ENCODE assay signal across 9 cellular contexts in genomic region chr19:6588508-6589345, GRCh38. TPM values are rescaled to one million over a fixed set of nuclear protein-coding genes. Genes with fewer than 3 reads are reported as not detected.
DNase-seq lines count a peak whose midpoint lies in the region; ATAC-seq and TF ChIP-seq lines count a peak whose summit lies in the region.
"Had no signal": no experiment of that assay in that cellular context is flagged by ENCODE, and none has a peak within 500 bp of the region (broad histone marks: within the 10 kb centered on the region; RNA-seq: fewer than 3 reads in every experiment).

No MANE protein-coding gene starts in this region.

- H3F3A ChIP-seq in DOHH2 (ENCODE audit: control insufficient read depth, insufficient read depth) (peaks cover 7% of the 10 kb centered on the region), GM23338 (replicated peaks; ENCODE audit: low read depth) (peaks cover 18% of the 10 kb centered on the region)

- H3K27me3 Mint-ChIP-seq in GM23338 (ENCODE audit: insufficient read depth, low read depth, poor library complexity) (peaks cover 73% of the 10 kb centered on the region), memory B cell (no peaks in the 10 kb centered on the region)
- peaks cover 51% of the 10 kb centered on the region for H3K27me3 Mint-ChIP-seq in activated CD4-positive, alpha-beta memory T cell treated with anti-CD3 and anti-CD28 coated beads for 36 hours

- peaks cover 60% of the 10 kb centered on the region for H3K4me1 ChIP-seq in DOHH2 (ENCODE audit: control insufficient read depth, low read length)
- peaks cover 29% of the 10 kb centered on the region for H3K4me1 ChIP-seq in GM23338 (ENCODE audit: insufficient read depth)

- CTCF ChIA-PET in activated CD4-positive, alpha-beta memory T cell treated with anti-CD3 and anti-CD28 coated beads for 36 hours (lab: Charles Lee): no interaction called here

- H3K36me3 Mint-ChIP-seq in GM23338 (ENCODE audit: low read depth): no peaks in the 10 kb centered on the region; the same call in 1 of the 3 replicates
- no peaks in the 10 kb centered on the region for H3K36me3 Mint-ChIP-seq in activated CD4-positive, alpha-beta memory T cell treated with anti-CD3 and anti-CD28 coated beads for 36 hours
- peaks cover 11% of the 10 kb centered on the region for H3K36me3 Mint-ChIP-seq in memory B cell

- H4K20me1 ChIP-seq in DOHH2 (ENCODE audit: control insufficient read depth, insufficient read depth, low read depth, low read length) (no peaks in the 10 kb centered on the region), GM23338 (replicated peaks; ENCODE audit: insufficient read depth) (peaks cover 10% of the 10 kb centered on the region; the same call in 1 of the 2 replicates)

- H3K4me2 ChIP-seq in DOHH2 (ENCODE audit: low read length) (peak overlapping the region; percentile 94), GM23338 (peak overlapping the region; percentile 95)

- intact Hi-C loops in activated CD4-positive, alpha-beta memory T cell treated with anti-CD3 and anti-CD28 coated beads for 36 hours (cut with micrococcal nuclease): no loop called here

- H3K27ac Mint-ChIP-seq in GM23338: no peak overlapping the region
- H3K27ac Mint-ChIP-seq in activated CD4-positive, alpha-beta memory T cell treated with anti-CD3 and anti-CD28 coated beads for 36 hours: peak overlapping the region; percentile 20
- H3K27ac Mint-ChIP-seq in memory B cell: peak overlapping the region; percentile 91

- H3K36me3 ChIP-seq in DOHH2 (ENCODE audit: control insufficient read depth, low read length) (peaks cover 7% of the 10 kb centered on the region), GM23338 (ENCODE audit: insufficient read depth) (no peaks in the 10 kb centered on the region)

- no peaks in the 10 kb centered on the region for H3K9me2 ChIP-seq in DOHH2 (replicated peaks; ENCODE audit: control insufficient read depth, low read length)
- no peaks in the 10 kb centered on the region for H3K9me2 ChIP-seq in GM23338 (ENCODE audit: insufficient read depth)

- TF ChIP-seq CTCF in DOHH2 (IDR thresholded peaks at IDR 0.05; ENCODE audit: low read depth, low read length, poor library complexity, severe bottlenecking) (no peak), GM23338 (conservative IDR thresholded peaks at IDR 0.05; ENCODE audit: low read depth in 2 of 2) (no peak)

- peaks cover 14% of the 10 kb centered on the region; the same call in 1 of the 2 replicates for H3K79me2 ChIP-seq in DOHH2 (ENCODE audit: control insufficient read depth, low read length)
- no peaks in the 10 kb centered on the region for H3K79me2 ChIP-seq in GM23338 (replicated peaks; ENCODE audit: insufficient read depth)

- H3K4me3 ChIP-seq in DOHH2 (ENCODE audit: low read length): peak overlapping the region; percentile 77
- peak overlapping the region; percentile 74 for H3K4me3 ChIP-seq in GM23338
- H3K4me3 ChIP-seq: lung had no signal

- no peaks in the 10 kb centered on the region for H3K9me3 ChIP-seq in DOHH2 (ENCODE audit: control insufficient read depth, insufficient read depth, low read length)

- DNase-seq in GM23338 (ENCODE audit: low spot score): peak; percentile 28
- peak; percentile 30 for DNase-seq in activated CD4-positive, alpha-beta memory T cell treated with anti-CD3 and anti-CD28 coated beads for 36 hours
- peak; percentile 25 to 27 for DNase-seq in memory B cell (ENCODE audit: low spot score in 2 of 2)
- DNase-seq in NCI-H446 treated with DMSO at 0.1 percent for 48 hours (lab: John Stamatoyannopoulos, UW): no peak
- DNase-seq in NCI-H526 (lab: John Stamatoyannopoulos, UW): no peak
- DNase-seq: NCI-H146 had no signal

- peak overlapping the region; percentile 70; the same call in 2 of the 3 replicates for H3K4me3 Mint-ChIP-seq in GM23338
- peak overlapping the region; percentile 71 for H3K4me3 Mint-ChIP-seq in activated CD4-positive, alpha-beta memory T cell treated with anti-CD3 and anti-CD28 coated beads for 36 hours
- H3K4me3 Mint-ChIP-seq in memory B cell: peak overlapping the region; percentile 93

- peaks cover 30% of the 10 kb centered on the region for H3K4me1 Mint-ChIP-seq in GM23338
- H3K4me1 Mint-ChIP-seq in activated CD4-positive, alpha-beta memory T cell treated with anti-CD3 and anti-CD28 coated beads for 36 hours (ENCODE audit: low read depth): peaks cover 53% of the 10 kb centered on the region
- peaks cover 40% of the 10 kb centered on the region for H3K4me1 Mint-ChIP-seq in memory B cell

- ATAC-seq in GM23338: no peak
- ATAC-seq in memory B cell (ENCODE audit: low read depth): peak; percentile 14
- ATAC-seq in HG02571 (IDR thresholded peaks at IDR 0.05; ENCODE audit: unreplicated experiment): no peak

- H3K27ac ChIP-seq in DOHH2 (ENCODE audit: low read depth, low read length): peak overlapping the region; percentile 76
- H3K27ac ChIP-seq in GM23338 (ENCODE audit: low read depth): no peak overlapping the region

- H3K27me3 ChIP-seq in DOHH2 (ENCODE audit: control insufficient read depth, low read length) (peaks cover 16% of the 10 kb centered on the region), GM23338 (ENCODE audit: insufficient read depth) (peaks cover 84% of the 10 kb centered on the region)

- POLR2A ChIA-PET in activated CD4-positive, alpha-beta memory T cell treated with anti-CD3 and anti-CD28 coated beads for 36 hours (lab: Charles Lee): no interaction called here

- H3K9me3 Mint-ChIP-seq in GM23338 (peaks cover 72% of the 10 kb centered on the region), memory B cell (no peaks in the 10 kb centered on the region)
- H3K9me3 Mint-ChIP-seq in activated CD4-positive, alpha-beta memory T cell treated with anti-CD3 and anti-CD28 coated beads for 36 hours: no peaks in the 10 kb centered on the region

- peak overlapping the region; percentile 74; the same call in 1 of the 2 replicates for H2AFZ ChIP-seq in GM23338

TF ChIP-seq in GM23338, 12 proteins besides CTCF, POLR2A, EP300 and RAD21:
- TF ChIP-seq EZH2 (IDR thresholded peaks at IDR 0.05; ENCODE audit: low read depth, unreplicated experiment) (peak; percentile 72), EZH2phosphoT487 (IDR thresholded peaks at IDR 0.05; ENCODE audit: unreplicated experiment) (no peak)
TF ChIP-seq in GM23338: peak in this region for 1.

RNA-seq across cellular contexts. Expression of gene CD70, which starts 2.2 kb away (rescaled TPM):
- 2.0 and 7.3 TPM in 2 replicates for total RNA-seq in GM23338 (2014; rRNA removed; shearing (Covaris generic))
- polyA plus RNA-seq in GM23338 (2016; fragmentation: Nextera tagmentation; extraction: Ambion mirVana): 7.1 and 7.3 TPM in 2 replicates
- 10 to 100 TPM in 1 of 2 experiments, 1 to 10 TPM in 1; 8.4 to 10.7 TPM for total RNA-seq in activated CD4-positive, alpha-beta memory T cell treated with anti-CD3 and anti-CD28 coated beads for 36 hours

RNA-seq across cellular contexts. Expression of gene TNFSF9, which starts 57.9 kb away (rescaled TPM):
- total RNA-seq in GM23338 (2014; rRNA removed; shearing (Covaris generic)): 5.3 and 9.1 TPM in 2 replicates
- 2.6 and 2.8 TPM in 2 replicates for polyA plus RNA-seq in GM23338 (2016; fragmentation: Nextera tagmentation; extraction: Ambion mirVana)
- total RNA-seq in activated CD4-positive, alpha-beta memory T cell treated with anti-CD3 and anti-CD28 coated beads for 36 hours: 1 to 10 TPM; 1.2 to 1.4 TPM

Comparison
In these comparisons a context has a peak if more than half of its experiments do, and no peak if none do; other contexts are left out.
1. DNase-seq: peak in GM23338 (single experiment), activated CD4-positive, alpha-beta memory T cell treated with anti-CD3 and anti-CD28 coated beads for 36 hours (single experiment) and memory B cell (2 of 2); none in NCI-H446 treated with DMSO at 0.1 percent for 48 hours (single experiment) and NCI-H526 (0 of 2).
2. Peak in every context shown above with its lines, with median percentiles within 50 percentile points of each other: H3K4me3 Mint-ChIP-seq.